Comparison of ENCODE assay signal across 24 cellular contexts in the genomic region with DNA sequence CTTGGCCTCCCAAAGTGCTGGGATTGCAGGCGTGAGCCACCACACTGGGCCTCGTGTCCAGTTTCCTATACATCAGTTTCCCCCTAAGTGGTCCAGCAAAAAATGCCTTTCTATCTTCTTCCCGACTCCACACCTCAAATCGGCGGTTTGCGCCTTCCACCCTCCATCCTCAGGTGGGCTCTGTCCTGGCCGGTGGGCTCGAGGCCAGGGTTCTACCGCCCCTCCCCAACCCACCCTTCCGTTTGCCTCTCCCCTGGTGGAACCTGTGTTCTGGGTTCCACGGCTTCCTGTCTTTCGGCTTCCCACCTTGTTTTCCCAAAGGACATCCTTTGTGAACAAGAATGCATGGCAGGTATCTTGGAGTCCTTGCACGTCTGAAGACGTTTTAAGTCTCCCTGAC.
"Had no signal": no experiment of that assay in that cellular context is flagged by ENCODE, and none has a peak within 500 bp of the region (broad histone marks: within the 10 kb centered on the region; RNA-seq: fewer than 3 reads in every experiment).

No MANE protein-coding gene starts in this region.

- H3K27me3 ChIP-seq: heart left ventricle, heart right ventricle, hepatocyte, left lung had no signal

- H3K36me3 Mint-ChIP-seq: immature natural killer cell, memory B cell had no signal

- H3K9me3 Mint-ChIP-seq: immature natural killer cell, mesothelial cell of epicardium had no signal

- H3K4me3 ChIP-seq: heart left ventricle, heart right ventricle, hepatocyte, left lung, left ventricle myocardium inferior, lower lobe of right lung, lung, mucosa of descending colon had no signal

- H3K27ac Mint-ChIP-seq: immature natural killer cell, memory B cell, mesothelial cell of epicardium had no signal

- H3K4me2 ChIP-seq: hepatocyte had no signal

- DNase-seq: heart left ventricle, heart right ventricle, hippocampal formation, hypothalamus, immature natural killer cell, islet precursor cell, kidney, kidney glomerular epithelial cell, left cardiac atrium, left colon, left lung, left ventricle myocardium inferior, left ventricle myocardium superior, lower lobe of right lung, mammary epithelial cell, mesenchymal stem cell, mesendoderm, midbrain, mucosa of descending colon had no signal

- H3K4me1 ChIP-seq: heart left ventricle, heart right ventricle, left ventricle myocardium inferior, lower lobe of right lung had no signal

- H3K9me3 ChIP-seq: heart left ventricle, lower lobe of right lung, mucosa of descending colon had no signal

- H3K36me3 ChIP-seq: heart left ventricle, heart right ventricle, left lung, left ventricle myocardium inferior, lower lobe of right lung had no signal

- H3K27ac ChIP-seq: heart left ventricle, heart right ventricle, hepatocyte, left lung, left ventricle myocardium inferior, lower lobe of right lung had no signal

- H2AFZ ChIP-seq: hepatocyte had no signal

- ATAC-seq: heart left ventricle, heart right ventricle, left cardiac atrium, left lobe of liver, left lung, left ventricle myocardium superior, lower lobe of right lung had no signal

- H3K4me1 Mint-ChIP-seq: immature natural killer cell, mesothelial cell of epicardium had no signal

- H3K4me3 Mint-ChIP-seq: immature natural killer cell, memory B cell, mesothelial cell of epicardium had no signal
